Comparison of ENCODE assay signal across 17 cellular contexts in the genomic region with DNA sequence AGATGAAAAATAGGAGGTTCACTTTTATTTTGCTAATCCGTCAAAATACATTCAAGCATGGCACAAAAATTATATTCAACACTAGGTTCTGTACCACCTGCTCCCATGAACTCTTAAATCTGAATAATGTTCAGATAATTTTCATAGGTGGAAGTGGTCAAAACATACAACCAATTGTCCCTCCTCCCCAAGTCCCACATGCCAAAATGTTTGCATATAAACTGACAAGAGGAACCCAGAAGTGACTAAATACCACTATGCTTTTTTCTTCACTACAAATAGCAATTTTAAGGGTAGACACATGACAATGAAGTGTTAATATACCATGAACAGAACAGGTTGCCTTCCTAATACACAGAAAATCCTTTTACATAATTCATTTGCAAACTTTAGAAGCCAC. TPM values are rescaled to one million over a fixed set of nuclear protein-coding genes. Genes with fewer than 3 reads are reported as not detected.
DNase-seq lines count a peak whose midpoint lies in the region; ATAC-seq and TF ChIP-seq lines count a peak whose summit lies in the region.
"Had no signal": no experiment of that assay in that cellular context is flagged by ENCODE, and none has a peak within 500 bp of the region (broad histone marks: within the 10 kb centered on the region; RNA-seq: fewer than 3 reads in every experiment).

No MANE protein-coding gene starts in this region.

- H3K9me3 ChIP-seq in SK-N-MC (ENCODE audit: low read depth, low read length) (no peaks in the 10 kb centered on the region), iPS-20b (ENCODE audit: insufficient read depth, low read depth, low read length) (no peaks in the 10 kb centered on the region), gastroesophageal sphincter (no peaks in the 10 kb centered on the region)
- H3K9me3 ChIP-seq: left lung, testis had no signal

- no peaks in the 10 kb centered on the region for H3K9me3 Mint-ChIP-seq in activated T-cell treated with anti-CD3 and anti-CD28 coated beads, Interleukin-2, amount 50 U/mL, for 4 hours
- H3K9me3 Mint-ChIP-seq in stimulated activated naive CD8-positive, alpha-beta T cell treated with anti-CD3 and anti-CD28 coated beads, Interleukin-15, amount 100 ng/mL, for 72 hours: no peaks in the 10 kb centered on the region
- no peaks in the 10 kb centered on the region for H3K9me3 Mint-ChIP-seq in osteocyte (ENCODE audit: unreplicated experiment)

- H3K36me3 Mint-ChIP-seq in activated T-cell treated with anti-CD3 and anti-CD28 coated beads, Interleukin-2, amount 50 U/mL, for 4 hours (ENCODE audit: insufficient read depth): peaks cover 20% of the 10 kb centered on the region
- H3K36me3 Mint-ChIP-seq in osteocyte (ENCODE audit: unreplicated experiment): peaks cover 15% of the 10 kb centered on the region

- TF ChIP-seq POLR2A in gastroesophageal sphincter (IDR thresholded peaks at IDR 0.05): no peak

- no peak for DNase-seq in activated T-cell treated with anti-CD3 and anti-CD28 coated beads, Interleukin-2, amount 50 U/mL, for 4 hours
- DNase-seq in activated T-cell treated with anti-CD3 and anti-CD28 coated beads for 4 hours (no peak), SK-N-MC (ENCODE audit: low read depth, low spot score) (no peak), osteocyte (ENCODE audit: extremely low spot score, unreplicated experiment) (no peak), NCI-H1694 treated with DMSO at 0.1 percent for 48 hours (lab: John Stamatoyannopoulos, UW) (no peak)
- no peak for DNase-seq in stimulated activated naive CD8-positive, alpha-beta T cell treated with anti-CD3 and anti-CD28 coated beads, Interleukin-15, amount 100 ng/mL, for 72 hours
- DNase-seq: activated CD8-positive, alpha-beta memory T cell treated with anti-CD3 and anti-CD28 coated beads for 24 hours; activated naive CD4-positive, alpha-beta T cell treated with anti-CD3 and anti-CD28 coated beads, Interleukin-2, amount 50 U/mL, for 16 hours; DMS153; left lung; NCI-H524; occipital lobe; small intestine; testis had no signal

- H3K4me1 ChIP-seq in iPS-20b (ENCODE audit: insufficient read depth, low read length) (peaks cover 8% of the 10 kb centered on the region), gastroesophageal sphincter (peaks cover 3 to 56% (median 6%) of the 10 kb centered on the region in 3 donors)

- H3K4me3 ChIP-seq in SK-N-MC (no peak overlapping the region), iPS-20b (ENCODE audit: low read length) (peak overlapping the region; percentile 77; the same call in 1 of the 2 replicates), gastroesophageal sphincter (no peak overlapping the region)
- H3K4me3 ChIP-seq: left lung, testis had no signal

- H3K27me3 ChIP-seq in iPS-20b (ENCODE audit: insufficient read depth, low read length): no peaks in the 10 kb centered on the region
- H3K27me3 ChIP-seq in gastroesophageal sphincter: no peaks in the 10 kb centered on the region
- H3K27me3 ChIP-seq: left lung, testis had no signal

- peak overlapping the region; percentile 31 for H3K9ac ChIP-seq in SK-N-MC (ENCODE audit: insufficient read length)
- H3K9ac ChIP-seq in iPS-20b (ENCODE audit: low read depth, low read length): no peak overlapping the region

- 40 to 70% methylated on average over 1 of the region's 1 CpG for WGBS in gastroesophageal sphincter (ENCODE audit: low coverage in 1 of 2), 2 donors

- H3K27ac Mint-ChIP-seq in stimulated activated naive CD8-positive, alpha-beta T cell treated with anti-CD3 and anti-CD28 coated beads, Interleukin-15, amount 100 ng/mL, for 72 hours: no peak overlapping the region
- H3K27ac Mint-ChIP-seq in osteocyte (ENCODE audit: unreplicated experiment): no peak overlapping the region

- TF ChIP-seq EP300 in gastroesophageal sphincter (IDR thresholded peaks at IDR 0.05): no peak

- H3K27me3 Mint-ChIP-seq in activated T-cell treated with anti-CD3 and anti-CD28 coated beads, Interleukin-2, amount 50 U/mL, for 4 hours (ENCODE audit: low read depth): no peaks in the 10 kb centered on the region
- no peaks in the 10 kb centered on the region for H3K27me3 Mint-ChIP-seq in stimulated activated naive CD8-positive, alpha-beta T cell treated with anti-CD3 and anti-CD28 coated beads, Interleukin-15, amount 100 ng/mL, for 72 hours
- no peaks in the 10 kb centered on the region for H3K27me3 Mint-ChIP-seq in osteocyte (ENCODE audit: unreplicated experiment)

- H3K27ac ChIP-seq in SK-N-MC (no peak overlapping the region), iPS-20b (ENCODE audit: low read length) (no peak overlapping the region), gastroesophageal sphincter (no peak overlapping the region)
- H3K27ac ChIP-seq: left lung, RWPE1, testis had no signal

- TF ChIP-seq CTCF in osteocyte (IDR thresholded peaks at IDR 0.05): no peak
- no peak for TF ChIP-seq CTCF in gastroesophageal sphincter (IDR thresholded peaks at IDR 0.05)

- H3K36me3 ChIP-seq in SK-N-MC (ENCODE audit: insufficient read depth, low read length) (peaks cover 26% of the 10 kb centered on the region), iPS-20b (ENCODE audit: insufficient read depth, low read depth, low read length) (peaks cover 33% of the 10 kb centered on the region), gastroesophageal sphincter (no peaks in the 10 kb centered on the region)
- H3K36me3 ChIP-seq: left lung had no signal

- ATAC-seq in activated T-cell treated with anti-CD3 and anti-CD28 coated beads, Interleukin-2, amount 50 U/mL, for 4 hours: no peak
- ATAC-seq in stimulated activated naive CD8-positive, alpha-beta T cell treated with anti-CD3 and anti-CD28 coated beads, Interleukin-15, amount 100 ng/mL, for 72 hours: no peak
- no peak for ATAC-seq in gastroesophageal sphincter
- ATAC-seq: left lung had no signal

- peak overlapping the region; percentile 54 for H3K4me3 Mint-ChIP-seq in activated T-cell treated with anti-CD3 and anti-CD28 coated beads, Interleukin-2, amount 50 U/mL, for 4 hours
- H3K4me3 Mint-ChIP-seq in stimulated activated naive CD8-positive, alpha-beta T cell treated with anti-CD3 and anti-CD28 coated beads, Interleukin-15, amount 100 ng/mL, for 72 hours: peak overlapping the region; percentile 56 to 94
- H3K4me3 Mint-ChIP-seq in osteocyte (ENCODE audit: unreplicated experiment): no peak overlapping the region

- H3K4me1 Mint-ChIP-seq in activated T-cell treated with anti-CD3 and anti-CD28 coated beads, Interleukin-2, amount 50 U/mL, for 4 hours (ENCODE audit: low read depth): peaks cover 28% of the 10 kb centered on the region
- peaks cover 13% of the 10 kb centered on the region for H3K4me1 Mint-ChIP-seq in stimulated activated naive CD8-positive, alpha-beta T cell treated with anti-CD3 and anti-CD28 coated beads, Interleukin-15, amount 100 ng/mL, for 72 hours
- H3K4me1 Mint-ChIP-seq in osteocyte (ENCODE audit: unreplicated experiment): peaks cover 22% of the 10 kb centered on the region

RNA-seq across cellular contexts. Expression of gene HNRNPA0, which starts 3.7 kb away (rescaled TPM):
- 10 to 100 TPM; 48.0 to 49.5 (median 48.6) TPM for total RNA-seq in activated T-cell treated with anti-CD3 and anti-CD28 coated beads, Interleukin-2, amount 50 U/mL, for 4 hours
- total RNA-seq in osteocyte (43.3 TPM in 2 replicates), gastroesophageal sphincter (10 to 100 TPM in 3 of 4 donors, 1 to 10 TPM in 1; 9.9 to 17.2 (median 13.8) TPM)

RNA-seq across cellular contexts. Expression of gene KLHL3, which starts 14.5 kb away (rescaled TPM):
- total RNA-seq in activated T-cell treated with anti-CD3 and anti-CD28 coated beads, Interleukin-2, amount 50 U/mL, for 4 hours: 1 to 10 TPM; 2.0 to 2.9 (median 2.6) TPM
- total RNA-seq in osteocyte (2.2 and 3.1 TPM in 2 replicates), gastroesophageal sphincter (1 to 10 TPM; 2.3 to 6.9 (median 5.4) TPM)
